ENCODE assay signal across 11 cellular contexts in the genomic region with DNA sequence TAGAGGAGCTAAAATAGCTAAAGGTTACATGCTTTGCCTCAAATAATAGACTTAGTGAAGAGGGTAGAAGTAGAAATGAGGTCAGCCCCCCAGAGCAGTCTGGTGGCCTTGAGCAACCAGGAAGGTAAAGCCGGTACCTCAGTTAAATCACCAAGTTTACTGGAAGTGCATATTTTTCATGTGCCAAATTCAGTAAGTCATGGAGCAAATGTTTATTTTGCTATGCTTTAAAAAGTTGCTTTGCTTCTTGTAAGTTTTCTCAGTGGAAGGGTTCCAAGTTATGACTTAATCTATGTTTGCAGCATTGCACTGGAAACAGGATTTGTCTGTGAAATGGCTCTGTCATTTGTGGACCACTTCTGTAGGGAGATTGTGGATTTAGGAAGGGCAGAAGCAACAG.
A peak's percentile ranks its signal among the peaks of the same experiment; 100 is the strongest.
DNase-seq lines count a peak whose midpoint lies in the region; ATAC-seq and TF ChIP-seq lines count a peak whose summit lies in the region.
"Had no signal": no experiment of that assay in that cellular context is flagged by ENCODE, and none has a peak within 500 bp of the region (broad histone marks: within the 10 kb centered on the region; RNA-seq: fewer than 3 reads in every experiment).

No MANE protein-coding gene starts in this region.

- intact Hi-C loops in left lung (cut with DNase I) = no loop called here

- 8% methylated on average over 1 of the region's 1 CpG for WGBS in suprapubic skin

- peaks cover 20 to 52% of the 10 kb centered on the region in 2 donors for H3K4me1 ChIP-seq in left lung
- H3K4me1 ChIP-seq in suprapubic skin = peaks cover 44% of the 10 kb centered on the region

- H3K36me3 ChIP-seq in left lung (no peaks in the 10 kb centered on the region), suprapubic skin (no peaks in the 10 kb centered on the region)
- H3K36me3 ChIP-seq: WERI-Rb-1 had no signal

- H3K27ac ChIP-seq in caudate nucleus (ENCODE audit: low read depth, low read length) (peak overlapping the region; percentile 41), left lung (peak overlapping the region; percentile 49 to 71), suprapubic skin (peak overlapping the region; percentile 48)
- H3K27ac ChIP-seq: WERI-Rb-1 had no signal

- in situ Hi-C loops in ACHN (cut with HindIII; ENCODE audit: low pct_ligation_motif_present, low pct_unique_long_range_greater_than_20kb, low sequenced_read_pairs) = no loop called here

- TF ChIP-seq EP300 in suprapubic skin (IDR thresholded peaks at IDR 0.05) = no peak

- H3K4me3 ChIP-seq in left lung (no peak overlapping the region), suprapubic skin (no peak overlapping the region)

- H3K27me3 ChIP-seq in left lung = no peaks in the 10 kb centered on the region
- H3K27me3 ChIP-seq in suprapubic skin = no peaks in the 10 kb centered on the region

- TF ChIP-seq CTCF in left lung (IDR thresholded peaks at IDR 0.05) = no peak
- TF ChIP-seq CTCF in suprapubic skin (IDR thresholded peaks at IDR 0.05) = no peak

- no peak for TF ChIP-seq POLR2A in suprapubic skin (IDR thresholded peaks at IDR 0.05)
- TF ChIP-seq POLR2A in erythroblast (IDR thresholded peaks at IDR 0.05; ENCODE audit: low read length) = no peak

- DNase-seq in HCEC 1CT (peak; percentile 78), caudate nucleus (lab: John Stamatoyannopoulos, UW) (no peak), left lung (no peak), suprapubic skin (ENCODE audit: low spot score in 2 of 2) (no peak), ACHN (no peak), erythroblast (lab: John Stamatoyannopoulos, UW) (no peak), NOMO-1 (lab: John Stamatoyannopoulos, UW; ENCODE audit: unreplicated experiment in 2 of 2) (no peak)
- DNase-seq: DND-41; naive thymus-derived CD4-positive, alpha-beta T cell; WERI-Rb-1 had no signal

- peak; percentile 73 for ATAC-seq in left lung
- no peak for ATAC-seq in HG03095 (IDR thresholded peaks at IDR 0.05; ENCODE audit: unreplicated experiment)
- ATAC-seq: naive thymus-derived CD4-positive, alpha-beta T cell had no signal

- no peaks in the 10 kb centered on the region for H3K9me3 ChIP-seq in left lung
- H3K9me3 ChIP-seq in suprapubic skin = no peaks in the 10 kb centered on the region
